Comparison of ENCODE assay signal across 26 cellular contexts in the genomic region with DNA sequence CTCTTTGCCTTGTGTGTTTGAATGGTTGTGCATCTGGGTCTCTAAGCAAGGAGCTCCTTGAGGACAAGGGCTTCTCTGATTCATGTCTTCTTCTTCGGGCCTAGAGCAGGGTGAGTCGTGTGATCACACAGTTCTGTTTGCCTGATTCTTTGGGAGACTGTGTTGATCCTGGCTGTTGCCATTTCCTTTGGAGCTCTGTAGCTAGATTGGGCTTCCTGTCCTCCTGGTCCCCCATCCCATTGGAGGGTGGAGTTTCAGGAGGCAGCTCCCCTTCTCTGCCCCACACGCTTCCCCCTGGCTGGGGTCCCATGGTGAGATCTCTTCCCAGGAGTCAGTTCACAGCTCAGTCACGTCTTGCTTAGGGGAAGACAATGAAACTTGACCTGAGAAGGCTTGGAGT.
DNase-seq lines count a peak whose midpoint lies in the region; ATAC-seq, FAIRE-seq and TF ChIP-seq lines count a peak whose summit lies in the region.
"Had no signal": no experiment of that assay in that cellular context is flagged by ENCODE, and none has a peak within 500 bp of the region (broad histone marks: within the 10 kb centered on the region; RNA-seq: fewer than 3 reads in every experiment).

No MANE protein-coding gene starts in this region.

- H2BK5ac ChIP-seq in mesenchymal stem cell (ENCODE audit: low read depth, low read length, poor library complexity, severe bottlenecking): no peak overlapping the region

- H3K4me1 ChIP-seq in heart right ventricle (peaks cover 10 to 64% (median 39%) of the 10 kb centered on the region in 9 donors), mesenchymal stem cell (ENCODE audit: control insufficient read depth, insufficient read depth, low read depth, low read length) (no peaks in the 10 kb centered on the region), upper lobe of left lung (peaks cover 0 to 20% (median 11%) of the 10 kb centered on the region in 4 donors)

- TF ChIP-seq POLR2A in upper lobe of left lung (IDR thresholded peaks at IDR 0.05) (no peak), GM12892 (IDR thresholded peaks at IDR 0.05; ENCODE audit: low read depth, low read length) (no peak)

- no peak for TF ChIP-seq EP300 in upper lobe of left lung (IDR thresholded peaks at IDR 0.05)

- intact Hi-C loops in heart right ventricle (cut with DNase I) (loop anchor here in 5 of 10 donors (5.0 to 10.0 kb wide), 5 partner anchors 67 to 123 kb away; a partner anchor contains a TSS), natural killer cell (cut with micrococcal nuclease) (no loop called here)

- no peak overlapping the region for H2BK120ac ChIP-seq in mesenchymal stem cell (ENCODE audit: low read depth, low read length)

- peak; percentile 50 for DNase-seq in MG63
- peak; percentile 28 to 74 for DNase-seq in heart right ventricle
- no peak for DNase-seq in mesenchymal stem cell
- DNase-seq in upper lobe of left lung: no peak
- no peak for DNase-seq in mesenteric fat pad (ENCODE audit: low spot score)
- DNase-seq in GM12892 (ENCODE audit: insufficient read length): no peak
- no peak for DNase-seq in natural killer cell
- no peak for DNase-seq in osteocyte (ENCODE audit: extremely low spot score, unreplicated experiment)
- DNase-seq: activated CD4-positive, alpha-beta T cell treated with anti-CD3 and anti-CD28 coated beads, Interleukin-2, amount 50 U/mL, for 4 hours; activated gamma-delta T cell; CD4-positive, alpha-beta memory T cell; cortex of kidney; DMS 273 treated with DMSO at 0.1 percent for 48 hours; HFFc6; immature natural killer cell; KG1; MV-4-11; naive thymus-derived CD8-positive, alpha-beta T cell; NCI-H2171 treated with DMSO at 0.1 percent for 48 hours; NCI-H526; posterior cingulate gyrus; stimulated activated CD4-positive, alpha-beta T cell treated with anti-CD3 and anti-CD28 coated beads, Interleukin-1b, Interleukin-23, amount 100 ng/mL, for 48 hours had no signal

- H3K9ac ChIP-seq in mesenchymal stem cell (ENCODE audit: low read length): no peak overlapping the region

- 44 to 58% methylated on average over 4 of the region's 4 CpGs for WGBS in heart right ventricle, 2 donors
- WGBS in mesenchymal stem cell: 65% methylated on average over 2 of the region's 4 CpGs
- 49 to 74% methylated on average over 4 of the region's 4 CpGs for WGBS in upper lobe of left lung, 2 donors

- no peak overlapping the region for H3K4me3 Mint-ChIP-seq in natural killer cell
- no peak overlapping the region for H3K4me3 Mint-ChIP-seq in osteocyte (ENCODE audit: unreplicated experiment)
- H3K4me3 Mint-ChIP-seq: CD4-positive, alpha-beta memory T cell; HFFc6; immature natural killer cell; memory B cell; naive thymus-derived CD8-positive, alpha-beta T cell had no signal

- H3K27ac Mint-ChIP-seq in natural killer cell (no peak overlapping the region), osteocyte (ENCODE audit: unreplicated experiment) (no peak overlapping the region)
- H3K27ac Mint-ChIP-seq: HFFc6; immature natural killer cell; memory B cell; naive thymus-derived CD8-positive, alpha-beta T cell had no signal

- H3K4me3 ChIP-seq in MG63 (no peak overlapping the region), heart right ventricle (no peak overlapping the region), mesenchymal stem cell (ENCODE audit: insufficient read depth in 1 of 2, low read depth in 1 of 2, low read length in 2 of 2) (no peak overlapping the region), upper lobe of left lung (no peak overlapping the region)
- H3K4me3 ChIP-seq: hepatocyte, skin epidermis had no signal

- H3K9me3 Mint-ChIP-seq in natural killer cell: no peaks in the 10 kb centered on the region
- H3K9me3 Mint-ChIP-seq in osteocyte (ENCODE audit: unreplicated experiment): no peaks in the 10 kb centered on the region
- H3K9me3 Mint-ChIP-seq: CD4-positive, alpha-beta memory T cell; HFFc6; immature natural killer cell; memory B cell; naive thymus-derived CD8-positive, alpha-beta T cell had no signal

- H3K27me3 ChIP-seq in MG63 (no peaks in the 10 kb centered on the region), heart right ventricle (no peaks in the 10 kb centered on the region), mesenchymal stem cell (ENCODE audit: control insufficient read depth in 1 of 2, insufficient read depth in 1 of 2, low read length in 2 of 2) (no peaks in the 10 kb centered on the region), upper lobe of left lung (no peaks in the 10 kb centered on the region)
- H3K27me3 ChIP-seq: hepatocyte had no signal

- H3K27me3 Mint-ChIP-seq in natural killer cell (ENCODE audit: low read depth in 2 of 2) (no peaks in the 10 kb centered on the region), osteocyte (ENCODE audit: unreplicated experiment) (no peaks in the 10 kb centered on the region)

- no peak overlapping the region for H3K4me2 ChIP-seq in mesenchymal stem cell (ENCODE audit: low read length, poor library complexity, severe bottlenecking)
- H3K4me2 ChIP-seq: hepatocyte had no signal

- peak overlapping the region in 1 of 2 experiments; percentile 65 for H2BK12ac ChIP-seq in mesenchymal stem cell (ENCODE audit: low read length in 2 of 2)

- H2AK5ac ChIP-seq in mesenchymal stem cell (ENCODE audit: low read length, severe bottlenecking): no peak overlapping the region

- H4K91ac ChIP-seq in mesenchymal stem cell (ENCODE audit: low read length): no peak overlapping the region

- H3K36me3 ChIP-seq in MG63 (no peaks in the 10 kb centered on the region), heart right ventricle (no peaks in the 10 kb centered on the region), mesenchymal stem cell (ENCODE audit: control insufficient read depth in 1 of 2, insufficient read depth in 2 of 2, low read depth in 1 of 2, low read length in 2 of 2) (no peaks in the 10 kb centered on the region), upper lobe of left lung (no peaks in the 10 kb centered on the region)

- H3K27ac ChIP-seq in heart right ventricle (peak overlapping the region; percentile 28 to 87 (median 67)), mesenchymal stem cell (ENCODE audit: low read length, poor library complexity, severe bottlenecking) (no peak overlapping the region), upper lobe of left lung (peak overlapping the region in 3 of 4 donors; percentile 27 to 67 (median 54))
- H3K27ac ChIP-seq: hepatocyte had no signal

- peak overlapping the region; percentile 34 to 82 for H3K18ac ChIP-seq in mesenchymal stem cell (ENCODE audit: low read depth in 1 of 2, low read length in 2 of 2)

- H2AFZ ChIP-seq in mesenchymal stem cell (ENCODE audit: low read depth, low read length): peak overlapping the region; percentile 74
- H2AFZ ChIP-seq: hepatocyte had no signal

- H3K23ac ChIP-seq in mesenchymal stem cell (ENCODE audit: low read length in 2 of 2): no peak overlapping the region

- no peak for FAIRE-seq in GM12892 (lab: Jason Lieb, UNC)
- FAIRE-seq: endometrium had no signal

- ATAC-seq in heart right ventricle (peak; percentile 39 to 84 (median 67)), upper lobe of left lung (ENCODE audit: low FRiP score in 2 of 2) (no peak), natural killer cell (no peak)
- ATAC-seq: naive thymus-derived CD8-positive, alpha-beta T cell had no signal

- TF ChIP-seq CTCF in heart right ventricle (IDR thresholded peaks at IDR 0.05): no peak
- no peak for TF ChIP-seq CTCF in upper lobe of left lung (IDR thresholded peaks at IDR 0.05)
- TF ChIP-seq CTCF in natural killer cell (IDR thresholded peaks at IDR 0.05): no peak
- no peak for TF ChIP-seq CTCF in osteocyte (IDR thresholded peaks at IDR 0.05)

- H4K8ac ChIP-seq in mesenchymal stem cell (ENCODE audit: low read length): no peak overlapping the region

- no peaks in the 10 kb centered on the region for H3K79me1 ChIP-seq in mesenchymal stem cell (replicated peaks; ENCODE audit: low read length, poor library complexity, severe bottlenecking)

- H3K4me1 Mint-ChIP-seq in natural killer cell (no peaks in the 10 kb centered on the region), osteocyte (ENCODE audit: unreplicated experiment) (peaks cover 17% of the 10 kb centered on the region)
- H3K4me1 Mint-ChIP-seq: CD4-positive, alpha-beta memory T cell; immature natural killer cell; memory B cell; naive thymus-derived CD8-positive, alpha-beta T cell had no signal

- peak overlapping the region in 1 of 2 experiments; percentile 45 for H3K4ac ChIP-seq in mesenchymal stem cell (ENCODE audit: low read depth in 1 of 2, low read length in 2 of 2)

- H3K9me3 ChIP-seq in MG63 (no peaks in the 10 kb centered on the region; the same call in 1 of the 2 replicates), heart right ventricle (no peaks in the 10 kb centered on the region), mesenchymal stem cell (ENCODE audit: control insufficient read depth, low read length) (no peaks in the 10 kb centered on the region), upper lobe of left lung (no peaks in the 10 kb centered on the region)

- H2BK15ac ChIP-seq in mesenchymal stem cell (ENCODE audit: low read depth, poor library complexity, severe bottlenecking): no peak overlapping the region

- peak overlapping the region in 1 of 2 experiments; percentile 41 for H3K14ac ChIP-seq in mesenchymal stem cell (ENCODE audit: low read length in 2 of 2)

- no peaks in the 10 kb centered on the region for H3K36me3 Mint-ChIP-seq in natural killer cell
- no peaks in the 10 kb centered on the region for H3K36me3 Mint-ChIP-seq in osteocyte (ENCODE audit: unreplicated experiment)
- H3K36me3 Mint-ChIP-seq: CD4-positive, alpha-beta memory T cell; memory B cell; naive thymus-derived CD8-positive, alpha-beta T cell had no signal

Comparison
In these comparisons a context has a peak if more than half of its experiments do, and no peak if none do; other contexts are left out.
1. DNase-seq: peak in MG63 (single experiment) and heart right ventricle (2 of 2); none in mesenchymal stem cell (single experiment), upper lobe of left lung (0 of 2), mesenteric fat pad (single experiment), GM12892 (single experiment), natural killer cell (single experiment) and osteocyte (single experiment).
2. ATAC-seq: peak in heart right ventricle (8 of 8); none in upper lobe of left lung (0 of 2) and natural killer cell (0 of 3).